Comparison of ENCODE assay signal across 8 cellular contexts in the genomic region with DNA sequence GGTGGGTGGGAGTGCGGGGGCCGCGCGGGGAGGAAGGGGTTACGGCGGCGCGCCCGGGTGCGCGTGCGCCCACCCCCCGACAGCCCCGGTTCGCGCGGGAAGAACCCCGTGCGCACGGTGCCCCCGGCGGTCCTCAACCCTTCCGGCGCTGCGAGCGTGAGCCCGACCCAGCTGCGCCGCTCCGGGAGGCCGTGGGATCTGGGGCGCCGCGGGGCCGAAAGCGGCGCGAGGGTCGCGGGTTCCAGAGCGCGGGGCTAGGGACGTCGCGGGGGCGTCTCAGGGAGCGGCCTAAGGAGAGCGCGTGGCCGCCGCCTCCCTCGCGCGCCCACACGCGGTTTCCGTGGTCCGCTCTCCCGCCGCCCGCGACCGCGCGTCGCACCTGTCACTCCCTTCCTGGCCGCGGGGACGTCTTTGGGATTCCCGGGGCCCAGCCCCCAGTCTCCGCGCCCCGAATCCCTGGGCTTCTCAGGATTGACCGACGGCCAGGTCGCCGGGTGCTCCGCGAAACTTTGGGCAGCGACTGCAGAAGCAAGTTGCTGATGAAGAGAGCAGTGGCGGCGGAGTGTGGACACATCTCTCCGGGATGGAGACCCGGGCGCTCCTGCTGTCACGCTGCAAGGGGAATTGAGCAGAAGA. TPM values are rescaled to one million over a fixed set of nuclear protein-coding genes. Genes with fewer than 3 reads are reported as not detected.
A peak's percentile ranks its signal among the peaks of the same experiment; 100 is the strongest.
DNase-seq lines count a peak whose midpoint lies in the region; TF ChIP-seq lines count a peak whose summit lies in the region.

No MANE protein-coding gene starts in this region.

- intact Hi-C loops in uterus (cut with DNase I; ENCODE audit: low total_unique reads) = no loop called here

- no peak for TF ChIP-seq POLR2A in uterus (IDR thresholded peaks at IDR 0.05)

- H3K4me1 ChIP-seq in HAP-1 = peaks cover 10% of the 10 kb centered on the region
- H3K4me1 ChIP-seq in NT2/D1 (ENCODE audit: insufficient read depth, insufficient read length) = no peaks in the 10 kb centered on the region
- no peaks in the 10 kb centered on the region for H3K4me1 ChIP-seq in uterus

- H3K27ac ChIP-seq in uterus = peak overlapping the region; percentile 90 to 93

- DNase-seq in GM03348 (ENCODE audit: low spot score) (peak; percentile 58), HAP-1 (ENCODE audit: low spot score in 2 of 2) (peak in 1 of 2 experiments; percentile 57), NT2/D1 (ENCODE audit: low read depth, low spot score) (no peak), globus pallidus (ENCODE audit: low spot score) (peak; percentile 52), occipital lobe (lab: John Stamatoyannopoulos, UW) (peak; percentile 29), uterus (peak; percentile 41 to 44), NCI-H187 treated with DMSO at 0.1 percent for 48 hours (lab: John Stamatoyannopoulos, UW) (no peak)
- peak; percentile 25 for DNase-seq in activated gamma-delta T cell treated with anti-CD3 and anti-CD28 coated beads, Interleukin-2, amount 50 U/mL, for 16 hours (ENCODE audit: low read depth)

- H3K27me3 ChIP-seq in HAP-1 (ENCODE audit: low read depth) = no peaks in the 10 kb centered on the region
- no peaks in the 10 kb centered on the region for H3K27me3 ChIP-seq in NT2/D1 (ENCODE audit: insufficient read depth, insufficient read length)
- H3K27me3 ChIP-seq in uterus = no peaks in the 10 kb centered on the region

- in situ Hi-C loops in HAP-1 (cut with MboI; ENCODE audit: low sequenced_read_pairs) = no loop called here

- H3K4me3 ChIP-seq in HAP-1 = peak overlapping the region; percentile 77
- peak overlapping the region; percentile 87 for H3K4me3 ChIP-seq in NT2/D1 (ENCODE audit: insufficient read length, low read depth)
- peak overlapping the region; percentile 46 to 95 for H3K4me3 ChIP-seq in uterus

- H3K36me3 ChIP-seq in HAP-1 (replicated peaks) = peaks cover 37% of the 10 kb centered on the region
- H3K36me3 ChIP-seq in NT2/D1 (ENCODE audit: insufficient read depth, insufficient read length, low read length) = peaks cover 23% of the 10 kb centered on the region
- no peaks in the 10 kb centered on the region for H3K36me3 ChIP-seq in uterus

- peak overlapping the region; percentile 98 for H3K9ac ChIP-seq in NT2/D1 (ENCODE audit: insufficient read length, low read depth)

- TF ChIP-seq CTCF in uterus (IDR thresholded peaks at IDR 0.05) = no peak

- no peaks in the 10 kb centered on the region for H3K9me3 ChIP-seq in HAP-1
- peaks cover 7% of the 10 kb centered on the region; the same call in 1 of the 2 replicates for H3K9me3 ChIP-seq in NT2/D1 (ENCODE audit: insufficient read depth, low read length)
- no peaks in the 10 kb centered on the region for H3K9me3 ChIP-seq in uterus

RNA-seq across cellular contexts. Expression of gene SREBF2, which starts 0.6 kb away (rescaled TPM):
- 65.5 TPM for total RNA-seq in occipital lobe
- 10 to 100 TPM; 10.2 to 61.0 (median 29.0) TPM for total RNA-seq in uterus

RNA-seq across cellular contexts. Expression of gene CCDC134, which starts 33.0 kb away (rescaled TPM):
- total RNA-seq in occipital lobe (12.2 TPM), uterus (10 to 100 TPM in 2 of 4 donors, 1 to 10 TPM in 2; 4.1 to 24.3 (median 11.0) TPM)

Comparison
In these comparisons a context has a peak if more than half of its experiments do, and no peak if none do; other contexts are left out.
1. DNase-seq: peak in GM03348 (single experiment), activated gamma-delta T cell treated with anti-CD3 and anti-CD28 coated beads, Interleukin-2, amount 50 U/mL, for 16 hours (single experiment), globus pallidus (single experiment), occipital lobe (single experiment) and uterus (2 of 2); none in NT2/D1 (single experiment) and NCI-H187 treated with DMSO at 0.1 percent for 48 hours (single experiment).
2. Peak in every context shown above with its lines, with median percentiles within 50 percentile points of each other: H3K4me3 ChIP-seq.